ENCODE assay signal across 1 cellular context in the genomic region with DNA sequence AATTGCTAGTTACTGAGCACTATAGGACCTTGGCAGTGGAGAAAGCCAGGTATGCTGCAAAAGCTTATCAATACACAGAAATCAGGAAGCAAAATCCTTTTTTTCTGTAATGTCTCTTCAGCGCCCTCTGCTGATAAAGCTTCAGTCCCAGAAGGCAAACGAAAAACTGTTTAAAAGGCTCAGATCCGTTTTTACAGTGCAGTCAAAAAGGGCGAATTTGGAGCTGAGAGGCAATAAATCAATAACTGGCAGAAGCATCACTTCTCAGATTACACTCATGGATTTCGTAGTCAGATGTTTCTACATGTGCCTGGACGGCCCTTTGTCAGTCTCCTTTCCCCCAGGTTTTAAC.
TF ChIP-seq lines count a peak whose summit lies in the region.

No MANE protein-coding gene starts in this region.

TF ChIP-seq in HepG2, 621 proteins besides CTCF, POLR2A, EP300 and RAD21 (continued from another document and continues in another):
- TF ChIP-seq TFAP4 (IDR thresholded peaks at IDR 0.05; ENCODE audit: borderline replicate concordance, low read depth) (no peak), BRCA1 (CRISPR knock-in tag; IDR thresholded peaks at IDR 0.05) (no peak), ARHGAP35 (CRISPR knock-in tag; IDR thresholded peaks at IDR 0.05; ENCODE audit: borderline replicate concordance) (no peak), CBFB (CRISPR knock-in tag; IDR thresholded peaks at IDR 0.05) (no peak), GATAD1 (CRISPR knock-in tag; IDR thresholded peaks at IDR 0.05) (no peak; the same call in 1 of the 2 replicates), ZNF143 (CRISPR knock-in tag; IDR thresholded peaks at IDR 0.05) (0 out of 2 replicates have a peak, but pooled peaks have one; percentile 18), MXD3 (CRISPR knock-in tag; IDR thresholded peaks at IDR 0.05) (no peak), CHD4 (IDR thresholded peaks at IDR 0.05; ENCODE audit: borderline replicate concordance, low read length) (no peak), KAT2B (IDR thresholded peaks at IDR 0.05; ENCODE audit: borderline replicate concordance, low read depth, low read length) (no peak), ZNF224 (CRISPR knock-in tag; IDR thresholded peaks at IDR 0.05) (no peak), CBX2 (IDR thresholded peaks at IDR 0.05; ENCODE audit: low read depth, low read length) (no peak), CBX2 (CRISPR knock-in tag; IDR thresholded peaks at IDR 0.05; ENCODE audit: low read depth) (no peak), RBM22 (optimal IDR thresholded peaks at IDR 0.05; ENCODE audit: low read length) (no peak), NR2F2 (IDR thresholded peaks at IDR 0.05; ENCODE audit: borderline replicate concordance, low read depth) (no peak), ZNF740 (CRISPR knock-in tag; IDR thresholded peaks at IDR 0.05) (no peak), ZBTB7A (CRISPR knock-in tag; IDR thresholded peaks at IDR 0.05) (no peak), SIX4 (CRISPR knock-in tag; IDR thresholded peaks at IDR 0.05) (no peak), ZNF83 (CRISPR knock-in tag; IDR thresholded peaks at IDR 0.05; ENCODE audit: borderline replicate concordance) (no peak), CENPX (CRISPR knock-in tag; IDR thresholded peaks at IDR 0.05) (no peak), SP2 (CRISPR knock-in tag; IDR thresholded peaks at IDR 0.05) (no peak), MBNL3 (CRISPR knock-in tag; conservative IDR thresholded peaks at IDR 0.05) (no peak), ZNF720 (CRISPR knock-in tag; IDR thresholded peaks at IDR 0.05) (no peak), CEBPG (CRISPR knock-in tag; IDR thresholded peaks at IDR 0.05) (no peak), ZNF652 (CRISPR knock-in tag; IDR thresholded peaks at IDR 0.05; ENCODE audit: borderline replicate concordance, low read depth) (no peak), PTBP1 (IDR thresholded peaks at IDR 0.05; ENCODE audit: low read depth, low read length, poor library complexity, severe bottlenecking) (no peak), SIN3B (IDR thresholded peaks at IDR 0.05; ENCODE audit: low read length) (no peak), HNF4G (IDR thresholded peaks at IDR 0.05; ENCODE audit: borderline replicate concordance, low read depth, low read length) (no peak), HNF4G (CRISPR knock-in tag; IDR thresholded peaks at IDR 0.05; ENCODE audit: borderline replicate concordance, low read depth) (no peak), ZNF761 (CRISPR knock-in tag; conservative IDR thresholded peaks at IDR 0.05) (no peak), KLF12 (CRISPR knock-in tag; IDR thresholded peaks at IDR 0.05; ENCODE audit: borderline replicate concordance) (no peak; the same call in 1 of the 2 replicates), ZNF543 (CRISPR knock-in tag; IDR thresholded peaks at IDR 0.05) (no peak), ZBTB39 (CRISPR knock-in tag; IDR thresholded peaks at IDR 0.05) (no peak), ZNF577 (CRISPR knock-in tag; IDR thresholded peaks at IDR 0.05; ENCODE audit: borderline replicate concordance, low read depth) (no peak), SNAPC2 (CRISPR knock-in tag; IDR thresholded peaks at IDR 0.05) (no peak), ZNF564 (CRISPR knock-in tag; IDR thresholded peaks at IDR 0.05) (no peak; the same call in 1 of the 2 replicates), PRDM10 (CRISPR knock-in tag; IDR thresholded peaks at IDR 0.05; ENCODE audit: low read depth) (no peak), ZNF879 (CRISPR knock-in tag; IDR thresholded peaks at IDR 0.05) (no peak), ZNF501 (CRISPR knock-in tag; IDR thresholded peaks at IDR 0.05) (no peak), ZNF629 (CRISPR knock-in tag; conservative IDR thresholded peaks at IDR 0.05) (no peak), ZNF512B (CRISPR knock-in tag; IDR thresholded peaks at IDR 0.05; ENCODE audit: borderline replicate concordance) (no peak), TFDP1 (CRISPR knock-in tag; IDR thresholded peaks at IDR 0.05; ENCODE audit: borderline replicate concordance) (no peak), ZFX (CRISPR knock-in tag; IDR thresholded peaks at IDR 0.05; ENCODE audit: low read depth) (no peak), ZSCAN12 (CRISPR knock-in tag; IDR thresholded peaks at IDR 0.05) (no peak), BCL6 (CRISPR knock-in tag; IDR thresholded peaks at IDR 0.05) (no peak), ZNF510 (CRISPR knock-in tag; IDR thresholded peaks at IDR 0.05; ENCODE audit: low read depth) (no peak), SMC3 (IDR thresholded peaks at IDR 0.05; ENCODE audit: low read length) (peak; percentile 76), ZNF160 (CRISPR knock-in tag; IDR thresholded peaks at IDR 0.05) (0 out of 2 replicates have a peak, but pooled peaks have one; percentile 10), ONECUT2 (CRISPR knock-in tag; IDR thresholded peaks at IDR 0.05) (peak; percentile 75; the same call in 1 of the 2 replicates), NFRKB (IDR thresholded peaks at IDR 0.05) (no peak), GATAD2A (CRISPR knock-in tag; IDR thresholded peaks at IDR 0.05) (peak; percentile 65; the same call in 1 of the 2 replicates), TRIM24 (CRISPR knock-in tag; IDR thresholded peaks at IDR 0.05) (no peak), AHR (CRISPR knock-in tag; IDR thresholded peaks at IDR 0.05) (no peak), STAG1 (CRISPR knock-in tag; IDR thresholded peaks at IDR 0.05) (peak; percentile 77), RFXAP (CRISPR knock-in tag; IDR thresholded peaks at IDR 0.05; ENCODE audit: borderline replicate concordance) (no peak)
- TF ChIP-seq, protein P1, sequence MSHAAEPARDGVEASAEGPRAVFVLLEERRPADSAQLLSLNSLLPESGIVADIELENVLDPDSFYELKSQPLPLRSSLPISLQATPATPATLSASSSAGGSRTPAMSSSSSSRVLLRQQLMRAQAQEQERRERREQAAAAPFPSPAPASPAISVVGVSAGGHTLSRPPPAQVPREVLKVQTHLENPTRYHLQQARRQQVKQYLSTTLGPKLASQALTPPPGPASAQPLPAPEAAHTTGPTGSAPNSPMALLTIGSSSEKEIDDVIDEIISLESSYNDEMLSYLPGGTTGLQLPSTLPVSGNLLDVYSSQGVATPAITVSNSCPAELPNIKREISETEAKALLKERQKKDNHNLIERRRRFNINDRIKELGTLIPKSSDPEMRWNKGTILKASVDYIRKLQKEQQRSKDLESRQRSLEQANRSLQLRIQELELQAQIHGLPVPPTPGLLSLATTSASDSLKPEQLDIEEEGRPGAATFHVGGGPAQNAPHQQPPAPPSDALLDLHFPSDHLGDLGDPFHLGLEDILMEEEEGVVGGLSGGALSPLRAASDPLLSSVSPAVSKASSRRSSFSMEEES (CRISPR knock-in tag; IDR thresholded peaks at IDR 0.05) = no peak
- TF ChIP-seq, protein P2, sequence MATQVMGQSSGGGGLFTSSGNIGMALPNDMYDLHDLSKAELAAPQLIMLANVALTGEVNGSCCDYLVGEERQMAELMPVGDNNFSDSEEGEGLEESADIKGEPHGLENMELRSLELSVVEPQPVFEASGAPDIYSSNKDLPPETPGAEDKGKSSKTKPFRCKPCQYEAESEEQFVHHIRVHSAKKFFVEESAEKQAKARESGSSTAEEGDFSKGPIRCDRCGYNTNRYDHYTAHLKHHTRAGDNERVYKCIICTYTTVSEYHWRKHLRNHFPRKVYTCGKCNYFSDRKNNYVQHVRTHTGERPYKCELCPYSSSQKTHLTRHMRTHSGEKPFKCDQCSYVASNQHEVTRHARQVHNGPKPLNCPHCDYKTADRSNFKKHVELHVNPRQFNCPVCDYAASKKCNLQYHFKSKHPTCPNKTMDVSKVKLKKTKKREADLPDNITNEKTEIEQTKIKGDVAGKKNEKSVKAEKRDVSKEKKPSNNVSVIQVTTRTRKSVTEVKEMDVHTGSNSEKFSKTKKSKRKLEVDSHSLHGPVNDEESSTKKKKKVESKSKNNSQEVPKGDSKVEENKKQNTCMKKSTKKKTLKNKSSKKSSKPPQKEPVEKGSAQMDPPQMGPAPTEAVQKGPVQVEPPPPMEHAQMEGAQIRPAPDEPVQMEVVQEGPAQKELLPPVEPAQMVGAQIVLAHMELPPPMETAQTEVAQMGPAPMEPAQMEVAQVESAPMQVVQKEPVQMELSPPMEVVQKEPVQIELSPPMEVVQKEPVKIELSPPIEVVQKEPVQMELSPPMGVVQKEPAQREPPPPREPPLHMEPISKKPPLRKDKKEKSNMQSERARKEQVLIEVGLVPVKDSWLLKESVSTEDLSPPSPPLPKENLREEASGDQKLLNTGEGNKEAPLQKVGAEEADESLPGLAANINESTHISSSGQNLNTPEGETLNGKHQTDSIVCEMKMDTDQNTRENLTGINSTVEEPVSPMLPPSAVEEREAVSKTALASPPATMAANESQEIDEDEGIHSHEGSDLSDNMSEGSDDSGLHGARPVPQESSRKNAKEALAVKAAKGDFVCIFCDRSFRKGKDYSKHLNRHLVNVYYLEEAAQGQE (IDR thresholded peaks at IDR 0.05; ENCODE audit: borderline replicate concordance in 1 of 2, low read depth in 1 of 2, low read length in 2 of 2) = no peak
